Comparison of ENCODE assay signal across 2 cellular contexts in the genomic region with DNA sequence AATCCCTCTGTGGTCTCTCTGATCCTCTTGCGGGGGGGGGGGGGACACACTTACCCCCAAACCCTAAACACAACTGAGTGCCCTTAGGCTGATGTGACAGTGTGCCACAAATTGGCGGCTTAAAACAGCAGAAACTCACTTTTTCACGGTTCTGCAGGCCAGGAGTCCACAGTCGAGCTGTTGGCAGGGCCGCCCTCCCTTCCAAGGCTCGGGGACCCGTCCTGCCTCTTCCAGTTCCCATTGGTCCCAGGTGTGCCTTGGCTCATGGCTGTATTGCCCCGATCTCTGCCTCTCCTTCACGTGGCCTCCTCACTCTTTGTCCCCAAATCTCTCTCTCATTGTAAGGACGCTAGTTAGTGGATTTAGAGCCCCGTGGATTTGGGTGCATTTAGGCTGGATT.
TF ChIP-seq lines count a peak whose summit lies in the region.

No MANE protein-coding gene starts in this region.

TF ChIP-seq in GM23338, 12 proteins besides CTCF, POLR2A, EP300 and RAD21:
- TF ChIP-seq EZH2phosphoT487 (IDR thresholded peaks at IDR 0.05; ENCODE audit: unreplicated experiment) (no peak), NANOG (IDR thresholded peaks at IDR 0.05; ENCODE audit: borderline replicate concordance) (no peak), CREB1 (CRISPR knock-in tag; IDR thresholded peaks at IDR 0.05; ENCODE audit: low read depth) (no peak), STAT1 (IDR thresholded peaks at IDR 0.05; ENCODE audit: unreplicated experiment) (no peak), ZNF331 (CRISPR knock-in tag; IDR thresholded peaks at IDR 0.05; ENCODE audit: low read depth) (no peak), ZNF114 (CRISPR knock-in tag; IDR thresholded peaks at IDR 0.05) (no peak), EZH2 (IDR thresholded peaks at IDR 0.05; ENCODE audit: low read depth, unreplicated experiment) (no peak), JUNB (IDR thresholded peaks at IDR 0.05; ENCODE audit: unreplicated experiment) (no peak), POLR2AphosphoS5 (IDR thresholded peaks at IDR 0.05; ENCODE audit: low read depth) (no peak)

TF ChIP-seq in HEK293T, 16 proteins besides CTCF, POLR2A, EP300 and RAD21:
- TF ChIP-seq FOXM1 (IDR thresholded peaks at IDR 0.05; ENCODE audit: borderline replicate concordance) = no peak
- no peak for TF ChIP-seq FOXK2 (IDR thresholded peaks at IDR 0.05)
- no peak for TF ChIP-seq LEF1 (IDR thresholded peaks at IDR 0.05; ENCODE audit: borderline replicate concordance)
- no peak for TF ChIP-seq FOXA1 (IDR thresholded peaks at IDR 0.05)
- no peak for TF ChIP-seq CTBP1 (IDR thresholded peaks at IDR 0.05; ENCODE audit: borderline replicate concordance)
- TF ChIP-seq HDGF (IDR thresholded peaks at IDR 0.05; ENCODE audit: borderline replicate concordance) = no peak
- TF ChIP-seq NFRKB (IDR thresholded peaks at IDR 0.05) = no peak
- no peak for TF ChIP-seq ZNF384 (IDR thresholded peaks at IDR 0.05)
- no peak for TF ChIP-seq ARNT (IDR thresholded peaks at IDR 0.05)
- TF ChIP-seq TARDBP (IDR thresholded peaks at IDR 0.05) = no peak
- no peak for TF ChIP-seq L3MBTL2 (conservative IDR thresholded peaks at IDR 0.05)
- no peak for TF ChIP-seq SP1 (IDR thresholded peaks at IDR 0.05)
- TF ChIP-seq PKNOX1 (IDR thresholded peaks at IDR 0.05) = no peak
- TF ChIP-seq BHLHE40 (IDR thresholded peaks at IDR 0.05; ENCODE audit: borderline replicate concordance) = no peak
- TF ChIP-seq ELF4 (IDR thresholded peaks at IDR 0.05) = no peak
- no peak for TF ChIP-seq SUZ12 (IDR thresholded peaks at IDR 0.05)
